In genomic region chr11:59283825-59284772, GRCh38 we compare ENCODE assay signal across 8 cellular contexts.
A peak's percentile ranks its signal among the peaks of the same experiment; 100 is the strongest.
DNase-seq lines count a peak whose midpoint lies in the region; ATAC-seq and TF ChIP-seq lines count a peak whose summit lies in the region.

No MANE protein-coding gene starts in this region.

- DNase-seq in AG08396 (ENCODE audit: low spot score): peak; percentile 43
- peak; percentile 11 to 44 for DNase-seq in NCI-H1930 (lab: John Stamatoyannopoulos, UW)
- peak; percentile 30 for DNase-seq in WTC11 (ENCODE audit: low spot score)
- peak in 1 of 10 donors; percentile 47 for DNase-seq in dorsolateral prefrontal cortex
- DNase-seq in midbrain (lab: John Stamatoyannopoulos, UW): peak; percentile 59
- DNase-seq in stromal cell of bone marrow (ENCODE audit: low read depth): peak; percentile 22

- TF ChIP-seq CTCF in WTC11 (IDR thresholded peaks at IDR 0.05) (peak; percentile 46; the same call in 1 of the 2 replicates), dorsolateral prefrontal cortex (IDR thresholded peaks at IDR 0.05 in 54 of 56, conservative IDR thresholded peaks at IDR 0.05 in 2 of 56; ENCODE audit: low read depth in 1 of 56, partially characterized antibody in 56 of 56) (peak; percentile 65 to 88 (median 78))

- CTCF ChIA-PET in WTC11 (lab: Charles Lee): no interaction called here

- ATAC-seq in GM18502 (IDR thresholded peaks at IDR 0.05; ENCODE audit: poor library complexity, unreplicated experiment) (peak; percentile 79), HG02884 (IDR thresholded peaks at IDR 0.05; ENCODE audit: unreplicated experiment) (peak; percentile 55), WTC11 (peak; percentile 73)

- H3K36me3 Mint-ChIP-seq in WTC11: no peaks in the 10 kb centered on the region

- intact Hi-C loops in dorsolateral prefrontal cortex (cut with DNase I): loop anchor here in 1 of 2 donors (1.0 to 5.0 kb wide), 2 partner anchors 77 to 112 kb away; partner anchors contain the start of gene DTX4

- POLR2A ChIA-PET in WTC11 (lab: Charles Lee): no interaction called here

- no peak overlapping the region for H3K4me3 Mint-ChIP-seq in WTC11

- H3K9me3 Mint-ChIP-seq in WTC11: peaks cover 28% of the 10 kb centered on the region

- no peak overlapping the region for H3K27ac ChIP-seq in dorsolateral prefrontal cortex

- no peak overlapping the region for H3K27ac Mint-ChIP-seq in WTC11

- peaks cover 7% of the 10 kb centered on the region; the same call in 1 of the 2 replicates for H3K4me1 Mint-ChIP-seq in WTC11

- no peak overlapping the region for H3K4me3 ChIP-seq in dorsolateral prefrontal cortex

- peaks cover 0 to 6% (median 0%) of the 10 kb centered on the region in 45 donors for H3K27me3 ChIP-seq in dorsolateral prefrontal cortex

- no peaks in the 10 kb centered on the region for H3K27me3 Mint-ChIP-seq in WTC11 (ENCODE audit: low read depth)

TF ChIP-seq in WTC11, 78 proteins besides CTCF, POLR2A, EP300 and RAD21:
- no peak for TF ChIP-seq KAT7 (CRISPR knock-in tag; IDR thresholded peaks at IDR 0.05; ENCODE audit: borderline replicate concordance)
- TF ChIP-seq ZNF423 (CRISPR knock-in tag; IDR thresholded peaks at IDR 0.05): no peak
- no peak for TF ChIP-seq FOXP1 (CRISPR knock-in tag; IDR thresholded peaks at IDR 0.05; ENCODE audit: borderline replicate concordance)
- TF ChIP-seq ZSCAN18 (CRISPR knock-in tag; IDR thresholded peaks at IDR 0.05): no peak
- no peak for TF ChIP-seq HMGA2 (CRISPR knock-in tag; IDR thresholded peaks at IDR 0.05)
- TF ChIP-seq MXD4 (CRISPR knock-in tag; IDR thresholded peaks at IDR 0.05; ENCODE audit: borderline replicate concordance): no peak
- TF ChIP-seq ATF1 (CRISPR knock-in tag; IDR thresholded peaks at IDR 0.05): no peak
- no peak for TF ChIP-seq ATF6 (CRISPR knock-in tag; IDR thresholded peaks at IDR 0.05)
- TF ChIP-seq ETV6 (CRISPR knock-in tag; IDR thresholded peaks at IDR 0.05): no peak
- TF ChIP-seq USF2 (CRISPR knock-in tag; IDR thresholded peaks at IDR 0.05): no peak
- no peak for TF ChIP-seq ATF3 (CRISPR knock-in tag; conservative IDR thresholded peaks at IDR 0.05)
- TF ChIP-seq MYBL2 (CRISPR knock-in tag; IDR thresholded peaks at IDR 0.05): no peak
